In the genomic region with DNA sequence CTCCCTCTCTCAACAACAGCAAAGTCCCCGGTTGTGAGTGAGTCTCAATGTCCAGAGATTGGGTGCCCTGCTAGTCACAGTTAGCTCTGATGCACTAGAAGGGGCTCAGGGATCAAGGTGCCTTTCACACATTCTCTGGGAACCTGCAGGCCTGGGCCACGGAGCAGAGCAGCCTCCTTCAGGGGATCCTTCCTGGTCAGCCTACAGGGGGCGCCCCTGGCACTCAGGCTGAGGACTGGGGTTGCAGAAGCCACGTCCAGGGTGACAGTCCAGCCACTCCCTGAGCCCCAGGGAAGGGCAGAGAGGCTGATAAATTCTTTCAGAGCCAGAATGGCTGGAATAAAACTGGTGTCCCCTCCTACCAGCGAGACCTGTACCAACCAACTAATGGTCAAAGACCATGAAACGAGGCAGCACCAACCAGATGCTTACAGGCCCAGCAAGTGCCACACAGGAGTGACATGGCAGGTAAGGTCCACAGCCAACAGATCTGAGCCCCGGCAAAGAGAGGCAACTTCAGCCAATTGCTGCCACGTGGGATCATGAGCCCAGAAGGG, we compare ENCODE assay signal across 8 cellular contexts.
DNase-seq lines count a peak whose midpoint lies in the region; TF ChIP-seq lines count a peak whose summit lies in the region.

No MANE protein-coding gene starts in this region.

- H3K27ac ChIP-seq in parathyroid adenoma, result no peak overlapping the region

- H3K9ac ChIP-seq in parathyroid adenoma, result no peak overlapping the region

- H3K79me2 ChIP-seq in parathyroid adenoma, result peaks cover 14% of the 10 kb centered on the region

- no peaks in the 10 kb centered on the region for H3K27me3 ChIP-seq in parathyroid adenoma (ENCODE audit: control insufficient read depth, insufficient read depth, low read length)

- TF ChIP-seq CTCF in parathyroid adenoma (IDR thresholded peaks at IDR 0.05), result peak; percentile 75

- no peaks in the 10 kb centered on the region for H3K9me3 ChIP-seq in parathyroid adenoma (ENCODE audit: control insufficient read depth, low read length)

- DNase-seq in AML-193 (lab: John Stamatoyannopoulos, UW), result peak; percentile 59 to 61
- DNase-seq in GM19240 (ENCODE audit: insufficient read length, low spot score), result peak; percentile 61
- peak; percentile 79 for DNase-seq in OCI-M1 (lab: John Stamatoyannopoulos, UW)
- peak; percentile 79 to 82 for DNase-seq in activated T-cell treated with anti-CD3 and anti-CD28 coated beads, Interleukin-2, amount 50 U/mL, for 48 hours
- DNase-seq in foreskin melanocyte, result peak; percentile 30
- DNase-seq in KG1 (lab: John Stamatoyannopoulos, UW), result no peak
- no peak for DNase-seq in inferior parietal cortex (ENCODE audit: extremely low spot score)

- no peak overlapping the region for H2AFZ ChIP-seq in parathyroid adenoma

- no peak overlapping the region for H3K4me3 ChIP-seq in parathyroid adenoma (ENCODE audit: low read depth, low read length)

- H3K4me1 ChIP-seq in parathyroid adenoma, result peaks cover 4% of the 10 kb centered on the region

- no peaks in the 10 kb centered on the region for H3K36me3 ChIP-seq in parathyroid adenoma (ENCODE audit: control insufficient read depth, insufficient read depth, low read length)

- no peak overlapping the region for H3K4me2 ChIP-seq in parathyroid adenoma (ENCODE audit: low read length)

Comparison
In these comparisons a context has a peak if more than half of its experiments do, and no peak if none do; other contexts are left out.
1. DNase-seq: peak in AML-193 (2 of 2), GM19240 (single experiment), OCI-M1 (single experiment), activated T-cell treated with anti-CD3 and anti-CD28 coated beads, Interleukin-2, amount 50 U/mL, for 48 hours (2 of 2) and foreskin melanocyte (single experiment); none in KG1 (single experiment) and inferior parietal cortex (single experiment).